Comparison of ENCODE assay signal across 13 cellular contexts in the genomic region with DNA sequence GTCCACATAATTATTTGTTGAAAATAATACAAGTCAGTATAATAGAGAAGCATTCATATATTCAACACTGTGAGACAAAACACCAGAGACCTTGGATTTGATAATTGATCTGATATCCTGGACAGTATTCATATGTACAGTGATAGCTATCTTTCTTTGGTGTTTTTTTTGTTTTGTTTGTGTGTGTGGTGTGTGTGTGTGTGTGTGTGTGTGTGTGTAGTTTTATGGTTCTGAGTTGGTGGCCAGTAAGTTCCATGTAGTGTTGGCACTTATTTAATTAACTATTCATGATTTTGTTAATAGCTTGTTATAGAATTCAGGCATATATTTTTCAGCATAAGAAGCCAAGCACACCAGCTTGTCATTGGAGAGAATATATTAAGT. TPM values are rescaled to one million over a fixed set of nuclear protein-coding genes. Genes with fewer than 3 reads are reported as not detected.
DNase-seq lines count a peak whose midpoint lies in the region; ATAC-seq and TF ChIP-seq lines count a peak whose summit lies in the region.
"Had no signal": no experiment of that assay in that cellular context is flagged by ENCODE, and none has a peak within 500 bp of the region (broad histone marks: within the 10 kb centered on the region; RNA-seq: fewer than 3 reads in every experiment).

No MANE protein-coding gene starts in this region.

- in situ Hi-C loops in ACHN (cut with HindIII; ENCODE audit: low pct_ligation_motif_present, low pct_unique_long_range_greater_than_20kb, low sequenced_read_pairs) = no loop called here

- no peak for DNase-seq in stimulated activated naive CD8-positive, alpha-beta T cell treated with anti-CD3 and anti-CD28 coated beads, Interleukin-15, Interleukin-2, amounts not matched to agents 100 U/mL and 50 U/mL, for 24 hours
- no peak for DNase-seq in T-helper 2 cell treated with Interferon-gamma antibody and Interleukin-4, amounts not matched to agents 5 μg/mL and 100 μg/mL, for 36 hours (ENCODE audit: low spot score)
- DNase-seq in ACHN = no peak
- no peak for DNase-seq in head of caudate nucleus
- DNase-seq in chondrocyte (ENCODE audit: low spot score) = no peak
- DNase-seq: HFFc6, lower lobe of right lung, NCI-H1436, WERI-Rb-1 had no signal

- H3K9me3 Mint-ChIP-seq in stimulated activated naive CD8-positive, alpha-beta T cell treated with anti-CD3 and anti-CD28 coated beads, Interleukin-15, Interleukin-2, amounts not matched to agents 100 ng/mL and 50 ng/mL, for 24 hours = no peaks in the 10 kb centered on the region
- no peaks in the 10 kb centered on the region for H3K9me3 Mint-ChIP-seq in T-helper 2 cell treated with Interferon-gamma antibody and Interleukin-4, amounts not matched to agents 5 μg/mL and 100 μg/mL, for 36 hours
- H3K9me3 Mint-ChIP-seq in dendritic cell treated with granulocyte-macrophage colony-stimulating factor and Interleukin-4, amounts not matched to agents 40 ng/mL and 50 ng/mL, for 4 days = no peaks in the 10 kb centered on the region
- H3K9me3 Mint-ChIP-seq in chondrocyte (ENCODE audit: low read depth) = no peaks in the 10 kb centered on the region
- H3K9me3 Mint-ChIP-seq: HFFc6 had no signal

- intact Hi-C loops in dendritic cell treated with granulocyte-macrophage colony-stimulating factor and Interleukin-4, amounts not matched to agents 40 ng/mL and 50 ng/mL, for 4 days (cut with micrococcal nuclease) = no loop called here
- intact Hi-C loops in head of caudate nucleus (cut with DNase I) = no loop called here

- H3K27me3 Mint-ChIP-seq in stimulated activated naive CD8-positive, alpha-beta T cell treated with anti-CD3 and anti-CD28 coated beads, Interleukin-15, Interleukin-2, amounts not matched to agents 100 ng/mL and 50 ng/mL, for 24 hours = no peaks in the 10 kb centered on the region
- no peaks in the 10 kb centered on the region for H3K27me3 Mint-ChIP-seq in T-helper 2 cell treated with Interferon-gamma antibody and Interleukin-4, amounts not matched to agents 5 μg/mL and 100 μg/mL, for 36 hours (ENCODE audit: low read depth)
- H3K27me3 Mint-ChIP-seq in dendritic cell treated with granulocyte-macrophage colony-stimulating factor and Interleukin-4, amounts not matched to agents 40 ng/mL and 50 ng/mL, for 4 days = no peaks in the 10 kb centered on the region
- H3K27me3 Mint-ChIP-seq in chondrocyte (ENCODE audit: low read depth) = peaks cover 2% of the 10 kb centered on the region

- no peak for ATAC-seq in stimulated activated naive CD8-positive, alpha-beta T cell treated with anti-CD3 and anti-CD28 coated beads, Interleukin-15, Interleukin-2, amounts not matched to agents 100 U/mL and 50 U/mL, for 24 hours
- no peak for ATAC-seq in HG02885 (IDR thresholded peaks at IDR 0.05; ENCODE audit: poor library complexity, unreplicated experiment)

- H3K4me3 Mint-ChIP-seq in stimulated activated naive CD8-positive, alpha-beta T cell treated with anti-CD3 and anti-CD28 coated beads, Interleukin-15, Interleukin-2, amounts not matched to agents 100 ng/mL and 50 ng/mL, for 24 hours = peak overlapping the region; percentile 95
- peak overlapping the region; percentile 79 for H3K4me3 Mint-ChIP-seq in T-helper 2 cell treated with Interferon-gamma antibody and Interleukin-4, amounts not matched to agents 5 μg/mL and 100 μg/mL, for 36 hours
- H3K4me3 Mint-ChIP-seq in dendritic cell treated with granulocyte-macrophage colony-stimulating factor and Interleukin-4, amounts not matched to agents 40 ng/mL and 50 ng/mL, for 4 days = no peak overlapping the region
- no peak overlapping the region for H3K4me3 Mint-ChIP-seq in chondrocyte (ENCODE audit: unreplicated experiment)
- H3K4me3 Mint-ChIP-seq: HFFc6 had no signal

- H3K36me3 Mint-ChIP-seq in stimulated activated naive CD8-positive, alpha-beta T cell treated with anti-CD3 and anti-CD28 coated beads, Interleukin-15, Interleukin-2, amounts not matched to agents 100 ng/mL and 50 ng/mL, for 24 hours (ENCODE audit: low read depth) = peaks cover 28% of the 10 kb centered on the region
- H3K36me3 Mint-ChIP-seq in T-helper 2 cell treated with Interferon-gamma antibody and Interleukin-4, amounts not matched to agents 5 μg/mL and 100 μg/mL, for 36 hours (ENCODE audit: low read depth) = peaks cover 18% of the 10 kb centered on the region
- H3K36me3 Mint-ChIP-seq in dendritic cell treated with granulocyte-macrophage colony-stimulating factor and Interleukin-4, amounts not matched to agents 40 ng/mL and 50 ng/mL, for 4 days (ENCODE audit: low read depth) = peaks cover 31% of the 10 kb centered on the region
- no peaks in the 10 kb centered on the region for H3K36me3 Mint-ChIP-seq in chondrocyte (ENCODE audit: low read depth)

- peak overlapping the region; percentile 100 for H3K27ac Mint-ChIP-seq in stimulated activated naive CD8-positive, alpha-beta T cell treated with anti-CD3 and anti-CD28 coated beads, Interleukin-15, Interleukin-2, amounts not matched to agents 100 ng/mL and 50 ng/mL, for 24 hours
- peak overlapping the region; percentile 100 for H3K27ac Mint-ChIP-seq in T-helper 2 cell treated with Interferon-gamma antibody and Interleukin-4, amounts not matched to agents 5 μg/mL and 100 μg/mL, for 36 hours
- H3K27ac Mint-ChIP-seq in dendritic cell treated with granulocyte-macrophage colony-stimulating factor and Interleukin-4, amounts not matched to agents 40 ng/mL and 50 ng/mL, for 4 days = peak overlapping the region; percentile 84
- H3K27ac Mint-ChIP-seq in chondrocyte (ENCODE audit: unreplicated experiment) = no peak overlapping the region
- H3K27ac Mint-ChIP-seq: HFFc6 had no signal

- no peak for TF ChIP-seq CTCF in chondrocyte (IDR thresholded peaks at IDR 0.05)

- H3K4me1 Mint-ChIP-seq in stimulated activated naive CD8-positive, alpha-beta T cell treated with anti-CD3 and anti-CD28 coated beads, Interleukin-15, Interleukin-2, amounts not matched to agents 100 ng/mL and 50 ng/mL, for 24 hours (ENCODE audit: low read depth) = peaks cover 86% of the 10 kb centered on the region
- peaks cover 44% of the 10 kb centered on the region for H3K4me1 Mint-ChIP-seq in T-helper 2 cell treated with Interferon-gamma antibody and Interleukin-4, amounts not matched to agents 5 μg/mL and 100 μg/mL, for 36 hours (ENCODE audit: low read depth)
- peaks cover 79% of the 10 kb centered on the region for H3K4me1 Mint-ChIP-seq in dendritic cell treated with granulocyte-macrophage colony-stimulating factor and Interleukin-4, amounts not matched to agents 40 ng/mL and 50 ng/mL, for 4 days (ENCODE audit: low read depth)
- H3K4me1 Mint-ChIP-seq in chondrocyte (ENCODE audit: low read depth) = peaks cover 10% of the 10 kb centered on the region

RNA-seq across cellular contexts. Expression of a gene that starts 1.6 kb away (rescaled TPM):
- total RNA-seq in chondrocyte = 0.45 to 0.46 TPM in 2 of 3 replicates, not detected in the other
- total RNA-seq: astrocyte had no signal

RNA-seq across cellular contexts. Expression of a gene that starts 2.0 kb away (rescaled TPM):
- 28.2 to 33.1 TPM (median 31.0 TPM) in 3 replicates for total RNA-seq in chondrocyte

RNA-seq across cellular contexts. Expression of a gene that starts 7.4 kb away (rescaled TPM):
- total RNA-seq in chondrocyte = 9.5 to 13.5 TPM (median 10.4 TPM) in 3 replicates

RNA-seq across cellular contexts. Expression of a gene that starts 15.6 kb away (rescaled TPM):
- total RNA-seq in chondrocyte = 145 to 149 TPM (median 146 TPM) in 3 replicates

RNA-seq across cellular contexts. Expression of a gene that starts 18.0 kb away (rescaled TPM):
- total RNA-seq in chondrocyte = 15.8 to 21.8 TPM (median 19.9 TPM) in 3 replicates

Comparison
In these comparisons a context has a peak if more than half of its experiments do, and no peak if none do; other contexts are left out.
1. H3K4me3 Mint-ChIP-seq: peak in stimulated activated naive CD8-positive, alpha-beta T cell treated with anti-CD3 and anti-CD28 coated beads, Interleukin-15, Interleukin-2, amounts not matched to agents 100 ng/mL and 50 ng/mL, for 24 hours (single experiment) and T-helper 2 cell treated with Interferon-gamma antibody and Interleukin-4, amounts not matched to agents 5 μg/mL and 100 μg/mL, for 36 hours (single experiment); none in dendritic cell treated with granulocyte-macrophage colony-stimulating factor and Interleukin-4, amounts not matched to agents 40 ng/mL and 50 ng/mL, for 4 days (single experiment) and chondrocyte (single experiment).